In the genomic region with DNA sequence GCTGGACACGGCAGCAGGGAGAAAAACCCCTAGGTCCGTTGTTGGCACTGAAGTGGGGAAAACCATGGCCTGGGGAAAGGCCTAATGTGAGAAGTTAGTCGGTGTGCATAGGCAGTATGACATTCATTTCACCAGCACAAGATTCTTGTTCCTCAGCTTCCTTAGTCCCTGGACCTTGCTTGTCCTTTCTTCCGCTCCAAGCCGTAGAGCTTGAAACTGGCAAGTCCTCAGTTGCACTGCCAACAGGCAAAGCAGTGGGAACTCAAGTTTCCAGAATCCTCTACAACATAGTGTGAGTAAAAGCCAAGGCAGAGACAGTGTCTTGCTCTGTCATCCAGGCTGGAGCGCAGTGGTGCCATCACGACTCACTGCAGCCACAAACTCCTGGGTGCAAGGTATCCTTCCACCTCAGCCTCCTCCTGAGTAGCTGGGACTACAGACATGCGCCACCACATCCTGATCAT, we compare ENCODE assay signal across 9 cellular contexts.
DNase-seq lines count a peak whose midpoint lies in the region; ATAC-seq and TF ChIP-seq lines count a peak whose summit lies in the region.
"Had no signal": no experiment of that assay in that cellular context is flagged by ENCODE, and none has a peak within 500 bp of the region (broad histone marks: within the 10 kb centered on the region; RNA-seq: fewer than 3 reads in every experiment).

No MANE protein-coding gene starts in this region.

- RAD21 ChIA-PET in HCT116 (lab: Charles Lee; ENCODE audit: low non-redundant PET in 1 of 2, low total read pairs in 2 of 2, uncharacterized antibody in 2 of 2, unreplicated experiment in 2 of 2), result no interaction called here

- TF ChIP-seq CTCF in GM06990 (IDR thresholded peaks at IDR 0.05; ENCODE audit: insufficient read depth, low read length, poor library complexity, severe bottlenecking), result no peak
- TF ChIP-seq CTCF in HCT116 (IDR thresholded peaks at IDR 0.05 in 2 of 3, conservative IDR thresholded peaks at IDR 0.05 in 1 of 3; ENCODE audit: borderline replicate concordance in 1 of 3, insufficient read depth in 1 of 3, low read depth in 2 of 3, low read length in 2 of 3), result no peak
- no peak for TF ChIP-seq CTCF in activated B cell treated with CpG ODN at 0.5 μM for 24 hours (IDR thresholded peaks at IDR 0.05)
- no peak for TF ChIP-seq CTCF in mucosa of descending colon (IDR thresholded peaks at IDR 0.05)

- TF ChIP-seq POLR2A in HCT116 (IDR thresholded peaks at IDR 0.05; ENCODE audit: borderline replicate concordance, extremely low read depth, insufficient read depth, insufficient read length), result no peak

- DNase-seq in GM06990 (ENCODE audit: extremely low read depth, insufficient read length) (no peak), HCT116 (ENCODE audit: low read depth, low spot score) (no peak), activated B cell treated with CpG ODN at 0.5 μM for 24 hours (no peak), mucosa of descending colon (no peak), GM03348 (ENCODE audit: low spot score) (no peak), DMS114 treated with DMSO at 0.1 percent for 48 hours (lab: John Stamatoyannopoulos, UW; ENCODE audit: unreplicated experiment) (no peak), NCI-H1694 (lab: John Stamatoyannopoulos, UW) (no peak)
- DNase-seq: dorsolateral prefrontal cortex had no signal

- H3K9ac ChIP-seq in HCT116 (ENCODE audit: low read length), result no peak overlapping the region

- BruUV-seq in HCT116 (replicated peaks; lab: Mats Ljungman, UMichigan), result no TSS peak

- H3K27ac ChIP-seq in HCT116 (ENCODE audit: low read depth, low read length), result no peak overlapping the region

- H2AFZ ChIP-seq in HCT116 (ENCODE audit: low read depth, low read length, poor library complexity, severe bottlenecking), result no peak overlapping the region

- H3K9me2 ChIP-seq in HCT116 (ENCODE audit: insufficient read depth), result no peaks in the 10 kb centered on the region

- CTCF ChIA-PET in HCT116 (lab: Charles Lee), result no interaction called here
- CTCF ChIA-PET in activated B cell treated with CpG ODN at 0.5 μM for 24 hours (lab: Charles Lee), result interaction anchor here (0.6 to 5.2 kb wide), 8 partner anchors 10 to 190 kb away, joined by 3 to 31 read pairs (median 4); no protein-coding TSS in a partner anchor

- H3K36me3 Mint-ChIP-seq in activated B cell treated with CpG ODN at 0.5 μM for 24 hours (ENCODE audit: low read depth), result peaks cover 52% of the 10 kb centered on the region

- no peaks in the 10 kb centered on the region for H3K9me3 Mint-ChIP-seq in activated B cell treated with CpG ODN at 0.5 μM for 24 hours

- H3K4me3 Mint-ChIP-seq in activated B cell treated with CpG ODN at 0.5 μM for 24 hours, result peak overlapping the region; percentile 88

- H3K4me1 ChIP-seq in HCT116 (ENCODE audit: control insufficient read depth in 1 of 2, insufficient read depth in 2 of 2, low read length in 2 of 2) (peaks cover 7 to 21% of the 10 kb centered on the region in 2 experiments; a peak in 3 of 4 replicates), mucosa of descending colon (ENCODE audit: low read depth) (peaks cover 7% of the 10 kb centered on the region)

- H3K9me3 ChIP-seq in HCT116 (ENCODE audit: control insufficient read depth in 1 of 2, insufficient read depth in 1 of 2, low read depth in 1 of 2, low read length in 2 of 2) (no peaks in the 10 kb centered on the region), mucosa of descending colon (no peaks in the 10 kb centered on the region)

- H3K36me3 ChIP-seq in GM06990 (ENCODE audit: control insufficient read depth, insufficient read depth, low read length) (no peaks in the 10 kb centered on the region), HCT116 (ENCODE audit: control insufficient read depth in 1 of 2, insufficient read depth in 2 of 2, low read length in 2 of 2) (no peaks in the 10 kb centered on the region), mucosa of descending colon (ENCODE audit: low read depth) (no peaks in the 10 kb centered on the region)

- H3K4me1 Mint-ChIP-seq in activated B cell treated with CpG ODN at 0.5 μM for 24 hours, result peaks cover 79% of the 10 kb centered on the region

- intact Hi-C loops in HCT116 (cut with micrococcal nuclease) (no loop called here), activated B cell treated with CpG ODN at 0.5 μM for 24 hours (cut with micrococcal nuclease) (loop anchor here (5.0 kb wide), 5 partner anchors 489 to 1226 kb away; a partner anchor contains a TSS), mucosa of descending colon (cut with DNase I, micrococcal nuclease) (no loop called here)

- peak overlapping the region; percentile 51; the same call in 1 of the 2 replicates for H3K4me2 ChIP-seq in HCT116 (ENCODE audit: low read length)

- ATAC-seq in HCT116, result no peak
- no peak for ATAC-seq in activated B cell treated with CpG ODN at 0.5 μM for 24 hours (ENCODE audit: low read depth)
- peak; percentile 29 for ATAC-seq in mucosa of descending colon
- ATAC-seq in HG03521 (IDR thresholded peaks at IDR 0.05; ENCODE audit: unreplicated experiment), result no peak

- H3K79me2 ChIP-seq in HCT116 (ENCODE audit: insufficient read depth, low read length), result no peaks in the 10 kb centered on the region

- no peak for TF ChIP-seq RAD21 in HCT116 (IDR thresholded peaks at IDR 0.05; ENCODE audit: low read depth)

- peak overlapping the region; percentile 35 for H3K4me3 ChIP-seq in GM06990 (replicated peaks; ENCODE audit: low read depth, low read length)
- H3K4me3 ChIP-seq in HCT116 (replicated peaks in 1 of 2; ENCODE audit: low read depth in 1 of 2, low read length in 2 of 2), result no peak overlapping the region
- no peak overlapping the region for H3K4me3 ChIP-seq in mucosa of descending colon

- H3K27me3 ChIP-seq in GM06990 (replicated peaks; ENCODE audit: control insufficient read depth, insufficient read depth, low read length) (no peaks in the 10 kb centered on the region), HCT116 (ENCODE audit: insufficient read depth, low read length) (no peaks in the 10 kb centered on the region)
- H3K27me3 ChIP-seq: dorsolateral prefrontal cortex had no signal

- no peaks in the 10 kb centered on the region for H3K27me3 Mint-ChIP-seq in activated B cell treated with CpG ODN at 0.5 μM for 24 hours

- H3K27ac Mint-ChIP-seq in activated B cell treated with CpG ODN at 0.5 μM for 24 hours, result peak overlapping the region; percentile 96

- no peaks in the 10 kb centered on the region for H4K20me1 ChIP-seq in HCT116 (ENCODE audit: insufficient read depth)

- POLR2A ChIA-PET in HCT116 (lab: Charles Lee), result interaction anchor here (2.1 kb wide), 1 partner anchor 11 kb away, joined by 6 read pairs; no protein-coding TSS in a partner anchor
- POLR2A ChIA-PET in activated B cell treated with CpG ODN at 0.5 μM for 24 hours (lab: Charles Lee), result interaction anchor here (0.6 to 5.5 kb wide), 22 partner anchors 8 to 186 kb away, joined by 3 to 102 read pairs (median 4); a partner anchor contains a TSS

TF ChIP-seq in HCT116, 20 proteins besides CTCF, POLR2A, EP300 and RAD21:
- no peak for TF ChIP-seq POLR2AphosphoS5 (IDR thresholded peaks at IDR 0.05; ENCODE audit: low read depth, low read length)
